Comparison of ENCODE assay signal across 40 cellular contexts in genomic region chr4:98867648-98868047, GRCh38.
"Had no signal": no experiment of that assay in that cellular context is flagged by ENCODE, and none has a peak within 500 bp of the region (broad histone marks: within the 10 kb centered on the region; RNA-seq: fewer than 3 reads in every experiment).

No MANE protein-coding gene starts in this region.

- H3K27ac Mint-ChIP-seq: activated naive CD4-positive, alpha-beta T cell treated with anti-CD3 and anti-CD28 coated beads for 36 hours; activated naive CD4-positive, alpha-beta T cell treated with anti-CD3 and anti-CD28 coated beads, Interleukin-2, amount 10 ng/mL, durations not matched to agents 7 days and 5 days; activated naive CD4-positive, alpha-beta T cell treated with anti-CD3 and anti-CD28 coated beads, Interleukin-2, amount 50 U/mL, for 24 hours; activated naive CD4-positive, alpha-beta T cell treated with anti-CD3 and anti-CD28 coated beads, Interleukin-2, amount 50 U/mL, for 72 hours; activated naive CD8-positive, alpha-beta T cell; activated naive CD8-positive, alpha-beta T cell treated with anti-CD3 and anti-CD28 coated beads for 36 hours; activated naive CD8-positive, alpha-beta T cell treated with anti-CD3 and anti-CD28 coated beads, Interleukin-2, amount 10 ng/mL, durations not matched to agents 7 days and 5 days; activated naive CD8-positive, alpha-beta T cell treated with anti-CD3 and anti-CD28 coated beads, Interleukin-2, amount 50 U/mL, for 24 hours; activated T-cell treated with anti-CD3 and anti-CD28 coated beads, Interleukin-2, amount 50 U/mL, for 24 hours; activated T-cell treated with anti-CD3 and anti-CD28 coated beads, Interleukin-2, amount 50 U/mL, for 72 hours; activated T-helper 1 cell treated with anti-CD3 and anti-CD28 coated beads, Interleukin-12 subunit alpha, Interleukin-12 subunit beta, Interleukin-2, Interleukin-4 antibody, amounts not matched to agents 30 ng/mL and 10 ng/mL and 1 ng/mL, durations not matched to agents 14 hours and 24 hours and 36 hours; activated T-helper 17 cell treated with anti-CD3 and anti-CD28 coated beads, Interleukin-2, amount 50 U/mL, for 72 hours; activated T-helper 2 cell treated with anti-CD3 and anti-CD28 coated beads, Interferon-gamma antibody, Interleukin-2, Interleukin-4, amounts not matched to agents 10 μg/mL and 5 μg/mL and 100 μg/mL, durations not matched to agents 14 hours and 24 hours and 36 hours; brain had no signal

- H3K36me3 ChIP-seq: adrenal gland, ascending aorta, brain microvascular endothelial cell, breast epithelium, cardiac muscle cell had no signal

- FAIRE-seq: astrocyte, bronchial epithelial cell had no signal

- H3K4me3 Mint-ChIP-seq: activated naive CD4-positive, alpha-beta T cell treated with anti-CD3 and anti-CD28 coated beads for 36 hours; activated naive CD4-positive, alpha-beta T cell treated with anti-CD3 and anti-CD28 coated beads, Interleukin-2, amount 10 ng/mL, durations not matched to agents 7 days and 5 days; activated naive CD4-positive, alpha-beta T cell treated with anti-CD3 and anti-CD28 coated beads, Interleukin-2, amount 50 U/mL, for 24 hours; activated naive CD8-positive, alpha-beta T cell; activated naive CD8-positive, alpha-beta T cell treated with anti-CD3 and anti-CD28 coated beads for 36 hours; activated naive CD8-positive, alpha-beta T cell treated with anti-CD3 and anti-CD28 coated beads, Interleukin-2, amount 10 ng/mL, durations not matched to agents 7 days and 5 days; activated naive CD8-positive, alpha-beta T cell treated with anti-CD3 and anti-CD28 coated beads, Interleukin-2, amount 50 U/mL, for 24 hours; activated T-cell treated with anti-CD3 and anti-CD28 coated beads, Interleukin-2, amount 50 U/mL, for 24 hours; activated T-cell treated with anti-CD3 and anti-CD28 coated beads, Interleukin-2, amount 50 U/mL, for 4 hours; activated T-cell treated with anti-CD3 and anti-CD28 coated beads, Interleukin-2, amount 50 U/mL, for 72 hours; activated T-helper 1 cell treated with anti-CD3 and anti-CD28 coated beads, Interleukin-12 subunit alpha, Interleukin-12 subunit beta, Interleukin-2, Interleukin-4 antibody, amounts not matched to agents 30 ng/mL and 10 ng/mL and 1 ng/mL, durations not matched to agents 14 hours and 24 hours and 36 hours; activated T-helper 17 cell treated with anti-CD3 and anti-CD28 coated beads, Interleukin-2, amount 50 U/mL, for 72 hours; brain; central memory CD8-positive, alpha-beta T cell had no signal

- H3K9me3 ChIP-seq: adrenal gland, ascending aorta, body of pancreas, breast epithelium had no signal

- ATAC-seq: activated naive CD4-positive, alpha-beta T cell treated with anti-CD3 and anti-CD28 coated beads, Interleukin-2, amount 50 U/mL, for 72 hours; activated naive CD8-positive, alpha-beta T cell treated with anti-CD3 and anti-CD28 coated beads, Interleukin-2, amount 50 U/mL, for 24 hours; activated T-cell treated with anti-CD3 and anti-CD28 coated beads, Interleukin-2, amount 50 U/mL, for 4 hours; activated T-cell treated with anti-CD3 and anti-CD28 coated beads, Interleukin-2, amount 50 U/mL, for 72 hours; activated T-helper 17 cell treated with anti-CD3 and anti-CD28 coated beads, Interleukin-2, amount 50 U/mL, for 72 hours; body of pancreas had no signal

- H3K9me3 Mint-ChIP-seq: activated naive CD4-positive, alpha-beta T cell treated with anti-CD3 and anti-CD28 coated beads, Interleukin-2, amount 10 ng/mL, durations not matched to agents 7 days and 5 days; activated naive CD4-positive, alpha-beta T cell treated with anti-CD3 and anti-CD28 coated beads, Interleukin-2, amount 50 U/mL, for 24 hours; activated naive CD8-positive, alpha-beta T cell treated with anti-CD3 and anti-CD28 coated beads, Interleukin-2, amount 50 U/mL, for 24 hours; activated T-cell treated with anti-CD3 and anti-CD28 coated beads, Interleukin-2, amount 50 U/mL, for 24 hours; activated T-cell treated with anti-CD3 and anti-CD28 coated beads, Interleukin-2, amount 50 U/mL, for 4 hours; activated T-cell treated with anti-CD3 and anti-CD28 coated beads, Interleukin-2, amount 50 U/mL, for 72 hours; activated T-helper 1 cell treated with anti-CD3 and anti-CD28 coated beads, Interleukin-12 subunit alpha, Interleukin-12 subunit beta, Interleukin-2, Interleukin-4 antibody, amounts not matched to agents 30 ng/mL and 10 ng/mL and 1 ng/mL, durations not matched to agents 14 hours and 24 hours and 36 hours; activated T-helper 17 cell treated with anti-CD3 and anti-CD28 coated beads, Interleukin-2, amount 50 U/mL, for 72 hours; activated T-helper 2 cell treated with anti-CD3 and anti-CD28 coated beads, Interferon-gamma antibody, Interleukin-2, Interleukin-4, amounts not matched to agents 10 μg/mL and 5 μg/mL and 100 μg/mL, durations not matched to agents 14 hours and 24 hours and 36 hours; brain; central memory CD8-positive, alpha-beta T cell had no signal

- H3K4me1 Mint-ChIP-seq: activated naive CD8-positive, alpha-beta T cell treated with anti-CD3 and anti-CD28 coated beads for 36 hours; brain had no signal

- H3K36me3 Mint-ChIP-seq: activated naive CD4-positive, alpha-beta T cell treated with anti-CD3 and anti-CD28 coated beads, Interleukin-2, amount 10 ng/mL, durations not matched to agents 7 days and 5 days; activated naive CD4-positive, alpha-beta T cell treated with anti-CD3 and anti-CD28 coated beads, Interleukin-2, amount 50 U/mL, for 72 hours had no signal

- H3K27me3 ChIP-seq: adrenal gland, ascending aorta, body of pancreas, brain microvascular endothelial cell, breast epithelium, cardiac muscle cell had no signal

- H3K27me3 Mint-ChIP-seq: activated naive CD4-positive, alpha-beta T cell treated with anti-CD3 and anti-CD28 coated beads, Interleukin-2, amount 10 ng/mL, durations not matched to agents 7 days and 5 days; activated naive CD4-positive, alpha-beta T cell treated with anti-CD3 and anti-CD28 coated beads, Interleukin-2, amount 50 U/mL, for 24 hours; activated naive CD8-positive, alpha-beta T cell; activated naive CD8-positive, alpha-beta T cell treated with anti-CD3 and anti-CD28 coated beads for 36 hours; activated naive CD8-positive, alpha-beta T cell treated with anti-CD3 and anti-CD28 coated beads, Interleukin-2, amount 10 ng/mL, durations not matched to agents 7 days and 5 days; activated naive CD8-positive, alpha-beta T cell treated with anti-CD3 and anti-CD28 coated beads, Interleukin-2, amount 50 U/mL, for 24 hours; activated T-cell treated with anti-CD3 and anti-CD28 coated beads, Interleukin-2, amount 50 U/mL, for 24 hours; activated T-helper 17 cell treated with anti-CD3 and anti-CD28 coated beads, Interleukin-2, amount 50 U/mL, for 72 hours; brain; central memory CD8-positive, alpha-beta T cell had no signal

- H3K27ac ChIP-seq: adrenal gland, ascending aorta, body of pancreas, brain microvascular endothelial cell, breast epithelium, cardiac muscle cell had no signal

- H3K4me1 ChIP-seq: adrenal gland, ascending aorta, body of pancreas, breast epithelium had no signal

- H3K4me3 ChIP-seq: adrenal gland, ascending aorta, body of pancreas, breast epithelium, cardiac muscle cell had no signal

- DNase-seq: activated effector memory CD4-positive, alpha-beta T cell treated with anti-CD3 and anti-CD28 coated beads, Interleukin-2, amount 50 U/mL, for 16 hours; activated effector memory CD4-positive, alpha-beta T cell treated with Interleukin-2 at 50 U/mL for 16 hours; activated gamma-delta T cell; activated gamma-delta T cell treated with Interleukin-2 at 50 U/mL for 16 hours; activated naive CD4-positive, alpha-beta T cell; activated naive CD4-positive, alpha-beta T cell treated with anti-CD3 and anti-CD28 coated beads for 36 hours; activated naive CD4-positive, alpha-beta T cell treated with anti-CD3 and anti-CD28 coated beads, Interleukin-2, amount 10 ng/mL, durations not matched to agents 7 days and 5 days; activated naive CD4-positive, alpha-beta T cell treated with anti-CD3 and anti-CD28 coated beads, Interleukin-2, amount 50 U/mL, for 16 hours; activated naive CD4-positive, alpha-beta T cell treated with Interleukin-2 at 50 U/mL for 16 hours; activated naive CD8-positive, alpha-beta T cell treated with anti-CD3 and anti-CD28 coated beads for 36 hours; activated naive CD8-positive, alpha-beta T cell treated with anti-CD3 and anti-CD28 coated beads, Interleukin-2, amount 10 ng/mL, durations not matched to agents 7 days and 5 days; activated naive CD8-positive, alpha-beta T cell treated with anti-CD3 and anti-CD28 coated beads, Interleukin-2, amount 50 U/mL, for 24 hours; activated T-cell treated with anti-CD3 and anti-CD28 coated beads, Interleukin-2, amount 50 U/mL, for 1 hour; activated T-cell treated with anti-CD3 and anti-CD28 coated beads, Interleukin-2, amount 50 U/mL, for 24 hours; activated T-cell treated with anti-CD3 and anti-CD28 coated beads, Interleukin-2, amount 50 U/mL, for 4 hours; activated T-cell treated with anti-CD3 and anti-CD28 coated beads, Interleukin-2, amount 50 U/mL, for 48 hours; activated T-cell treated with anti-CD3 and anti-CD28 coated beads, Interleukin-2, amount 50 U/mL, for 72 hours; adrenal gland; amniotic stem cell; amygdala; anterior cingulate cortex; aorta; body of pancreas; brain microvascular endothelial cell; caudate nucleus; central memory CD4-positive, alpha-beta T cell; cerebellar nuclear complex had no signal
